In genomic region chr12:116215021-116215420, GRCh38 we compare ENCODE assay signal across 1 cellular context.
TF ChIP-seq lines count a peak whose summit lies in the region.

No MANE protein-coding gene starts in this region.

TF ChIP-seq in GM23338, 12 proteins besides CTCF, POLR2A, EP300 and RAD21 (continued from another document):
- TF ChIP-seq ZNF462 (CRISPR knock-in tag; IDR thresholded peaks at IDR 0.05), result no peak
- TF ChIP-seq JUNB (IDR thresholded peaks at IDR 0.05; ENCODE audit: unreplicated experiment), result no peak
- no peak for TF ChIP-seq NANOG (IDR thresholded peaks at IDR 0.05; ENCODE audit: borderline replicate concordance)
- no peak for TF ChIP-seq CREB1 (CRISPR knock-in tag; IDR thresholded peaks at IDR 0.05; ENCODE audit: low read depth)
- TF ChIP-seq ZNF331 (CRISPR knock-in tag; IDR thresholded peaks at IDR 0.05; ENCODE audit: low read depth), result no peak
- TF ChIP-seq ZNF114 (CRISPR knock-in tag; IDR thresholded peaks at IDR 0.05), result no peak
- no peak for TF ChIP-seq EZH2phosphoT487 (IDR thresholded peaks at IDR 0.05; ENCODE audit: unreplicated experiment)
- no peak for TF ChIP-seq REST (IDR thresholded peaks at IDR 0.05; ENCODE audit: unreplicated experiment)
- no peak for TF ChIP-seq ETS1 (IDR thresholded peaks at IDR 0.05)
TF ChIP-seq in GM23338: peak in this region for 0.
